In genomic region chr12:57459750-57460400, GRCh38 we compare ENCODE assay signal across 9 cellular contexts. TPM values are rescaled to one million over a fixed set of nuclear protein-coding genes. Genes with fewer than 3 reads are reported as not detected.
DNase-seq lines count a peak whose midpoint lies in the region; ATAC-seq and FAIRE-seq lines count a peak whose summit lies in the region.
"Had no signal": no experiment of that assay in that cellular context is flagged by ENCODE, and none has a peak within 500 bp of the region (broad histone marks: within the 10 kb centered on the region; RNA-seq: fewer than 3 reads in every experiment).

Gene GLI1, plus strand, starts transcription at chr12:57459785. Its CDS starts 3,907 bp downstream, at chr12:57463692.

- FAIRE-seq in small intestine (lab: Jason Lieb, UNC): no peak

- ATAC-seq in stimulated activated naive CD8-positive, alpha-beta T cell treated with anti-CD3 and anti-CD28 coated beads, Interleukin-15, Interleukin-2, amounts not matched to agents 100 U/mL and 50 U/mL, for 24 hours: no peak
- ATAC-seq in activated T-helper 17 cell treated with anti-CD3 and anti-CD28 coated beads, Interleukin-2, amount 50 U/mL, for 72 hours (replicated peaks): peak; percentile 17
- ATAC-seq in HG03354 (IDR thresholded peaks at IDR 0.05; ENCODE audit: poor library complexity, severe bottlenecking, unreplicated experiment): no peak
- no peak for ATAC-seq in HG03175 (IDR thresholded peaks at IDR 0.05; ENCODE audit: unreplicated experiment)

- WGBS in small intestine, 3 donors: 0 to 1% (median 1%) methylated on average over 19 to 34 of the region's 34 CpGs

- H3K27me3 ChIP-seq in small intestine (ENCODE audit: control insufficient read depth in 2 of 2, insufficient read depth in 2 of 2, low read length in 2 of 2): no peaks in the 10 kb centered on the region

- H3K4me1 Mint-ChIP-seq in stimulated activated naive CD8-positive, alpha-beta T cell treated with anti-CD3 and anti-CD28 coated beads, Interleukin-15, Interleukin-2, amounts not matched to agents 100 ng/mL and 50 ng/mL, for 24 hours (ENCODE audit: low read depth): peaks cover 76% of the 10 kb centered on the region
- peaks cover 27% of the 10 kb centered on the region for H3K4me1 Mint-ChIP-seq in activated T-helper 17 cell treated with anti-CD3 and anti-CD28 coated beads, Interleukin-2, amount 50 U/mL, for 72 hours

- peak within 1 kb of the TSS; percentile 91 for H3K27ac Mint-ChIP-seq in stimulated activated naive CD8-positive, alpha-beta T cell treated with anti-CD3 and anti-CD28 coated beads, Interleukin-15, Interleukin-2, amounts not matched to agents 100 ng/mL and 50 ng/mL, for 24 hours
- peak within 1 kb of the TSS; percentile 97 for H3K27ac Mint-ChIP-seq in activated T-helper 17 cell treated with anti-CD3 and anti-CD28 coated beads, Interleukin-2, amount 50 U/mL, for 72 hours

- H3K36me3 Mint-ChIP-seq in stimulated activated naive CD8-positive, alpha-beta T cell treated with anti-CD3 and anti-CD28 coated beads, Interleukin-15, Interleukin-2, amounts not matched to agents 100 ng/mL and 50 ng/mL, for 24 hours (ENCODE audit: low read depth): no peaks in the 10 kb centered on the region
- H3K36me3 Mint-ChIP-seq in activated T-helper 17 cell treated with anti-CD3 and anti-CD28 coated beads, Interleukin-2, amount 50 U/mL, for 72 hours (ENCODE audit: low read depth): no peaks in the 10 kb centered on the region

- H3K9me3 Mint-ChIP-seq in stimulated activated naive CD8-positive, alpha-beta T cell treated with anti-CD3 and anti-CD28 coated beads, Interleukin-15, Interleukin-2, amounts not matched to agents 100 ng/mL and 50 ng/mL, for 24 hours: no peaks in the 10 kb centered on the region
- H3K9me3 Mint-ChIP-seq in activated T-helper 17 cell treated with anti-CD3 and anti-CD28 coated beads, Interleukin-2, amount 50 U/mL, for 72 hours: no peaks in the 10 kb centered on the region

- DNase-seq in stimulated activated naive CD8-positive, alpha-beta T cell treated with anti-CD3 and anti-CD28 coated beads, Interleukin-15, Interleukin-2, amounts not matched to agents 100 U/mL and 50 U/mL, for 24 hours: no peak
- DNase-seq in hepatic stellate cell (ENCODE audit: low spot score) (peak; percentile 78), small intestine (no peak), NCI-H2081 treated with DMSO at 0.1 percent for 48 hours (lab: John Stamatoyannopoulos, UW) (no peak)

- H3K4me1 ChIP-seq in small intestine (ENCODE audit: control insufficient read depth in 2 of 2, insufficient read depth in 1 of 2, low read depth in 1 of 2, low read length in 1 of 2): peaks cover 3 to 5% of the 10 kb centered on the region in 2 donors

- no peaks in the 10 kb centered on the region for H3K36me3 ChIP-seq in small intestine (ENCODE audit: control insufficient read depth in 2 of 2, insufficient read depth in 2 of 2, low read length in 2 of 2)

- H3K4me3 ChIP-seq in small intestine (ENCODE audit: low read depth in 1 of 2, low read length in 2 of 2): peak within 1 kb of the TSS; percentile 54 to 55

- peak within 1 kb of the TSS; percentile 58 to 69 for H3K27ac ChIP-seq in small intestine (ENCODE audit: low read depth in 1 of 2, low read length in 1 of 2)

- peak within 1 kb of the TSS; percentile 92 for H3K4me3 Mint-ChIP-seq in stimulated activated naive CD8-positive, alpha-beta T cell treated with anti-CD3 and anti-CD28 coated beads, Interleukin-15, Interleukin-2, amounts not matched to agents 100 ng/mL and 50 ng/mL, for 24 hours
- peak within 1 kb of the TSS; percentile 83 for H3K4me3 Mint-ChIP-seq in activated T-helper 17 cell treated with anti-CD3 and anti-CD28 coated beads, Interleukin-2, amount 50 U/mL, for 72 hours

- H3K9me3 ChIP-seq in small intestine (ENCODE audit: control insufficient read depth, low read depth): no peaks in the 10 kb centered on the region

- H3K27me3 Mint-ChIP-seq in stimulated activated naive CD8-positive, alpha-beta T cell treated with anti-CD3 and anti-CD28 coated beads, Interleukin-15, Interleukin-2, amounts not matched to agents 100 ng/mL and 50 ng/mL, for 24 hours: no peaks in the 10 kb centered on the region
- peaks cover 12% of the 10 kb centered on the region for H3K27me3 Mint-ChIP-seq in activated T-helper 17 cell treated with anti-CD3 and anti-CD28 coated beads, Interleukin-2, amount 50 U/mL, for 72 hours

RNA-seq across cellular contexts. Expression of gene GLI1, which starts in this region (rescaled TPM):
- 1 to 10 TPM in 1 of 2 donors, under 1 TPM in 1; 0.48 to 1.4 TPM for total RNA-seq in activated T-helper 17 cell treated with anti-CD3 and anti-CD28 coated beads, Interleukin-2, amount 50 U/mL, for 72 hours
- polyA plus RNA-seq in small intestine: 1 to 10 TPM in 2 of 3 donors, not detected in 1; 1.5 to 1.9 TPM
- total RNA-seq: lung microvascular endothelial cell had no signal
